Comparison of ENCODE assay signal across 18 cellular contexts in genomic region chr2:162480067-162480466, GRCh38.
DNase-seq lines count a peak whose midpoint lies in the region; ATAC-seq lines count a peak whose summit lies in the region.
"Had no signal": no experiment of that assay in that cellular context is flagged by ENCODE, and none has a peak within 500 bp of the region (broad histone marks: within the 10 kb centered on the region; RNA-seq: fewer than 3 reads in every experiment).

No MANE protein-coding gene starts in this region.

- no peak overlapping the region for H3K27ac ChIP-seq in SK-N-MC

- peak overlapping the region; percentile 4; the same call in 1 of the 2 replicates for H3K4me3 ChIP-seq in SK-N-MC
- H3K4me3 ChIP-seq: MG63 had no signal

- no peak overlapping the region for H3K9ac ChIP-seq in SK-N-MC (ENCODE audit: insufficient read length)

- DNase-seq in SK-N-MC (ENCODE audit: low read depth, low spot score) = no peak
- peak; percentile 21 for DNase-seq in renal cortical epithelial cell (ENCODE audit: low read depth)
- no peak for DNase-seq in stimulated activated CD4-positive, alpha-beta T cell treated with anti-CD3 and anti-CD28 coated beads, Interleukin-12 subunit alpha, Interleukin-12 subunit beta, amount 100 ng/mL, for 4 hours
- no peak for DNase-seq in NCI-H510A (lab: John Stamatoyannopoulos, UW)
- no peak for DNase-seq in NCI-H526 treated with DMSO at 0.1 percent for 48 hours (lab: John Stamatoyannopoulos, UW)
- DNase-seq: activated CD4-positive, alpha-beta T cell treated with anti-CD3 and anti-CD28 coated beads, Interleukin-2, amount 10 ng/mL, durations not matched to agents 7 days and 5 days; activated naive CD4-positive, alpha-beta T cell treated with anti-CD3 and anti-CD28 coated beads, Interleukin-2, amount 50 U/mL, for 16 hours; erythroblast; immature natural killer cell; MG63; natural killer cell; NCI-H1930; NCI-H774; posterior cingulate gyrus; small intestine had no signal

- H3K9me3 ChIP-seq in SK-N-MC (ENCODE audit: low read depth, low read length) = no peaks in the 10 kb centered on the region
- H3K9me3 ChIP-seq: MG63 had no signal

- peak; percentile 45 for ATAC-seq in GM18907 (IDR thresholded peaks at IDR 0.05; ENCODE audit: unreplicated experiment)
- peak; percentile 56 for ATAC-seq in HG03175 (IDR thresholded peaks at IDR 0.05; ENCODE audit: unreplicated experiment)
- ATAC-seq: HCT116, natural killer cell had no signal

- no peaks in the 10 kb centered on the region for H3K36me3 ChIP-seq in SK-N-MC (ENCODE audit: insufficient read depth, low read length)
- H3K36me3 ChIP-seq: MG63 had no signal
